9 cellular contexts compared by ENCODE assay signal in the genomic region with DNA sequence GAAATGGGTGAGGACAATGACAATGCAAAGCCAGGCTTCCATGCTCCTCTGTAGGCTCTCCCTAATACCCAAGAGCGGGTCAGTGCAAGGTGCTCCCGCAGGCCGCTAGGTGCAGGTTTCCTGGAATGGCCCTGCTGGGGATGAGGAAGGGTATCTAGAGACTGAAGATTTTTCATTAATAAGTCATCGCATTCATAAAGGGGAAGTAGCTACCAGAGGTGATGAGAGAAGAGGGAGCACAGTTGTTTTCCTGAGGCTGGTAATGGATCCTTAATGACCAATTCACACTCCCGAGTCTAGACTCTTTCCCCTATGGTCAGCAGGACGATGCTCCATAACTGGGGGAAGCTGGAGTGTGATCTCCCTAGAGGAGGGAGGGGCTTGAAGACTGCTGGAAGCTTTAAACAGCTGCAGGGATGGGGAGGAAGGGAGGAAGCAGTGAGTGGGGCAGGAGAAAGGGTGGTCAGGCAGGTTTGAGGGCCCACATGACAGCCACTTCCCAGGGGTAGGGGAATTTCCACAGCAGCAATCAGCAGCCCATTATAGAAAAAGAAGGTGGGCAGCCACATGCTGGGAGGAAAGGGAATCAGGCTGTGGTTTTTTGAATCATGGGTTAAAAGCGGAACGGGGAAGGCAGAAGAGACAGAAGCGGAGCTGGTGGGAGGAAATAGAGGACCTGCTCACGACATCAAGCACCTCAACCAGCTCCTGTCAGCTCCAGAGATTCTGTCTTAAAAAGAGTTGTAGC. TPM values are rescaled to one million over a fixed set of nuclear protein-coding genes. Genes with fewer than 3 reads are reported as not detected.
DNase-seq lines count a peak whose midpoint lies in the region; ATAC-seq and TF ChIP-seq lines count a peak whose summit lies in the region.
"Had no signal": no experiment of that assay in that cellular context is flagged by ENCODE, and none has a peak within 500 bp of the region (broad histone marks: within the 10 kb centered on the region; RNA-seq: fewer than 3 reads in every experiment).

No MANE protein-coding gene starts in this region.

- TF ChIP-seq POLR2A in gastrocnemius medialis (IDR thresholded peaks at IDR 0.05): no peak

- DNase-seq in MV-4-11 (lab: John Stamatoyannopoulos, UW) (peak; percentile 67), gastrocnemius medialis (no peak), left colon (no peak)
- no peak for DNase-seq in central memory CD8-positive, alpha-beta T cell (ENCODE audit: low spot score in 2 of 2)
- DNase-seq in activated CD4-positive, CD25-positive, alpha-beta regulatory T cell (lab: John Stamatoyannopoulos, UW): no peak
- DNase-seq: Calu3 had no signal

- peak overlapping the region; percentile 44 for H3K27ac ChIP-seq in BLaER1
- H3K27ac ChIP-seq in gastrocnemius medialis: no peak overlapping the region

- peak; percentile 57 for ATAC-seq in GM19023 (IDR thresholded peaks at IDR 0.05; ENCODE audit: unreplicated experiment)
- no peak for ATAC-seq in central memory CD8-positive, alpha-beta T cell (replicated peaks; ENCODE audit: extremely low read depth, poor library complexity, severe bottlenecking)
- no peak for ATAC-seq in gastrocnemius medialis
- no peak for ATAC-seq in left colon
- no peak for ATAC-seq in HG03469 (IDR thresholded peaks at IDR 0.05; ENCODE audit: unreplicated experiment)

- peaks cover 9% of the 10 kb centered on the region for H3K4me1 Mint-ChIP-seq in central memory CD8-positive, alpha-beta T cell

- no peaks in the 10 kb centered on the region for H4K20me1 ChIP-seq in BLaER1

- H3K4me3 ChIP-seq in BLaER1 (peak overlapping the region; percentile 9; the same call in 1 of the 2 replicates), gastrocnemius medialis (no peak overlapping the region)

- peaks cover 9% of the 10 kb centered on the region; the same call in 1 of the 2 replicates for H3K27me3 ChIP-seq in BLaER1
- peaks cover 0 to 6% (median 0%) of the 10 kb centered on the region in 3 donors for H3K27me3 ChIP-seq in gastrocnemius medialis

- H3K4me1 ChIP-seq in BLaER1 (peaks cover 13% of the 10 kb centered on the region), gastrocnemius medialis (no peaks in the 10 kb centered on the region)

- no peaks in the 10 kb centered on the region for H3K27me3 Mint-ChIP-seq in central memory CD8-positive, alpha-beta T cell

- H3K9ac ChIP-seq in BLaER1: peak overlapping the region; percentile 51; the same call in 1 of the 2 replicates

- peak overlapping the region; percentile 61 for H3K4me3 Mint-ChIP-seq in central memory CD8-positive, alpha-beta T cell

- in situ Hi-C loops in gastrocnemius medialis (cut with MboI; ENCODE audit: low sequenced_read_pairs in 4 of 4): no loop called here

- H3K36me3 ChIP-seq in BLaER1: no peaks in the 10 kb centered on the region
- no peaks in the 10 kb centered on the region for H3K36me3 ChIP-seq in gastrocnemius medialis

- peak overlapping the region; percentile 64 for H3K27ac Mint-ChIP-seq in central memory CD8-positive, alpha-beta T cell (ENCODE audit: low read depth)

- H3K9me3 Mint-ChIP-seq in central memory CD8-positive, alpha-beta T cell: no peaks in the 10 kb centered on the region

- H3K36me3 Mint-ChIP-seq in central memory CD8-positive, alpha-beta T cell (ENCODE audit: insufficient read depth): no peaks in the 10 kb centered on the region

- H3K9me3 ChIP-seq in BLaER1: no peaks in the 10 kb centered on the region
- H3K9me3 ChIP-seq in gastrocnemius medialis: no peaks in the 10 kb centered on the region

- peak overlapping the region; percentile 76 for H3K4me2 ChIP-seq in BLaER1

- TF ChIP-seq CTCF in gastrocnemius medialis (IDR thresholded peaks at IDR 0.05 in 4 of 5, conservative IDR thresholded peaks at IDR 0.05 in 1 of 5): no peak

- intact Hi-C loops in gastrocnemius medialis (cut with DNase I; ENCODE audit: low total_unique reads): no loop called here
- intact Hi-C loops in left colon (cut with DNase I, micrococcal nuclease): no loop called here

RNA-seq across cellular contexts. Expression of gene ATP6AP2, which starts 10.2 kb away (rescaled TPM):
- 10 to 100 TPM; 23.2 to 40.1 (median 31.5) TPM for total RNA-seq in gastrocnemius medialis
- total RNA-seq in left colon: 10 to 100 TPM; 74.0 to 88.1 TPM

RNA-seq across cellular contexts. Expression of gene MPC1L, which starts 52.7 kb away (rescaled TPM):
- not detected for total RNA-seq in gastrocnemius medialis
- not detected for total RNA-seq in left colon
- total RNA-seq: Calu3 had no signal
